Comparison of ENCODE assay signal across 1 cellular context in genomic region chr6:31614674-31615578, GRCh38.
A peak's percentile ranks its signal among the peaks of the same experiment; 100 is the strongest.
TF ChIP-seq lines count a peak whose summit lies in the region.

Gene AIF1, plus strand, starts transcription at chr6:31615234. Its CDS starts 96 bp downstream, at chr6:31615330.

TF ChIP-seq in GM12878, 131 proteins besides CTCF, POLR2A, EP300 and RAD21 (continued from another document):
- TF ChIP-seq GABPA (IDR thresholded peaks at IDR 0.05; ENCODE audit: low read depth) (no peak), KLF5 (IDR thresholded peaks at IDR 0.05; ENCODE audit: partially characterized antibody) (no peak), FOXK2 (IDR thresholded peaks at IDR 0.05) (no peak), IRF4 (IDR thresholded peaks at IDR 0.05; ENCODE audit: low read depth, low read length) (no peak), ATF7 (IDR thresholded peaks at IDR 0.05; ENCODE audit: low read depth) (no peak; the same call in 1 of the 2 replicates), SIX5 (IDR thresholded peaks at IDR 0.05; ENCODE audit: low read depth, low read length, severe bottlenecking) (no peak), SUPT20H (IDR thresholded peaks at IDR 0.05; ENCODE audit: borderline replicate concordance, control insufficient read depth, low read depth, low read length) (no peak), CHD2 (IDR thresholded peaks at IDR 0.05; ENCODE audit: borderline replicate concordance, low read depth, low read length) (no peak), MTA3 (IDR thresholded peaks at IDR 0.05; ENCODE audit: borderline replicate concordance, low read length) (0 out of 2 replicates have a peak, but pooled peaks have one; percentile 28), TARDBP (IDR thresholded peaks at IDR 0.05; ENCODE audit: borderline replicate concordance) (no peak), HDGF (IDR thresholded peaks at IDR 0.05) (peak; percentile 75), PBX3 (IDR thresholded peaks at IDR 0.05; ENCODE audit: insufficient replicate concordance, low read depth, low read length) (no peak), ZBED1 (IDR thresholded peaks at IDR 0.05; ENCODE audit: borderline replicate concordance) (no peak), IKZF1 (conservative IDR thresholded peaks at IDR 0.05) (peak; percentile 49), SPI1 (IDR thresholded peaks at IDR 0.05; ENCODE audit: borderline replicate concordance, insufficient read depth, low read depth, low read length) (0 out of 2 replicates have a peak, but pooled peaks have one; percentile 26), EED (IDR thresholded peaks at IDR 0.05; ENCODE audit: low read depth) (peak; percentile 48), DPF2 (IDR thresholded peaks at IDR 0.05) (peak; percentile 54; the same call in 1 of the 2 replicates), EGR1 (IDR thresholded peaks at IDR 0.05; ENCODE audit: borderline replicate concordance in 1 of 2, low read depth in 2 of 2, low read length in 2 of 2) (no peak), ZNF24 (IDR thresholded peaks at IDR 0.05) (no peak), JUNB (IDR thresholded peaks at IDR 0.05) (no peak)
